21 cellular contexts compared by ENCODE assay signal in the genomic region with DNA sequence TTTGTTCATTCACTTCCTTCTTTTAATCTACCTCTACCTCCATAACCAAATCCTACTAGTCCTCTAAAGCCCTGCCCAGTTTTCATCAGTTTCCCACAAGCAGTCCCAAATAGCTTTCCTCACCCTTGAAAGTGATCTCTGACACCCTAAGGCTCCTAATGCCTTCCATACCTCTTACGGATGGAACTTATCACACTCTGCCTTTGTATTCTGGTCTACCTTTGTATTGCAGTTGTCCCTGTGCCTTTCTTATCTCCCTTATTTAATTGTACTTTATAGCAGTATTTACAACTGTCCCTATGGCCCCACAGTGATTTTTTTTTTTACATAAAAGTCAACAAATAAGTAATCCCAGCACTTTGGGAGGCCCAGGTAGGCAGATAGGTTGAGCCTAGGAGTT. TPM values are rescaled to one million over a fixed set of nuclear protein-coding genes. Genes with fewer than 3 reads are reported as not detected.
"Had no signal": no experiment of that assay in that cellular context is flagged by ENCODE, and none has a peak within 500 bp of the region (broad histone marks: within the 10 kb centered on the region; RNA-seq: fewer than 3 reads in every experiment).

No MANE protein-coding gene starts in this region.

- H3K27me3 Mint-ChIP-seq: activated CD4-positive, alpha-beta T cell treated with anti-CD3 and anti-CD28 coated beads, Interleukin-2, amount 10 ng/mL, durations not matched to agents 24 days and 14 days; activated CD8-positive, alpha-beta T cell treated with anti-CD3 and anti-CD28 coated beads for 36 hours; central memory CD8-positive, alpha-beta T cell had no signal

- H3K27ac ChIP-seq: esophagus muscularis mucosa, foreskin keratinocyte, heart left ventricle, left ventricle myocardium inferior, spleen, testis had no signal

- H3K4me1 ChIP-seq: esophagus muscularis mucosa, heart left ventricle, left ventricle myocardium inferior, spleen, testis had no signal

- H3K9me3 Mint-ChIP-seq: central memory CD8-positive, alpha-beta T cell; natural killer cell had no signal

- H3K4me3 ChIP-seq: esophagus muscularis mucosa, heart left ventricle, left ventricle myocardium inferior, lung, spleen, testis had no signal

- ATAC-seq: activated CD8-positive, alpha-beta T cell treated with anti-CD3 and anti-CD28 coated beads for 36 hours; activated naive CD4-positive, alpha-beta T cell treated with anti-CD3 and anti-CD28 coated beads, Interleukin-2, amount 50 U/mL, for 72 hours; foreskin keratinocyte; heart left ventricle; natural killer cell; right cardiac atrium; stimulated activated naive CD8-positive, alpha-beta T cell treated with anti-CD3 and anti-CD28 coated beads, Interleukin-15, Interleukin-2, amounts not matched to agents 100 U/mL and 50 U/mL, for 24 hours had no signal

- H3K4me1 Mint-ChIP-seq: central memory CD8-positive, alpha-beta T cell had no signal

- H3K27ac Mint-ChIP-seq: activated CD4-positive, alpha-beta T cell treated with anti-CD3 and anti-CD28 coated beads, Interleukin-2, amount 10 ng/mL, durations not matched to agents 24 days and 14 days; activated CD8-positive, alpha-beta T cell treated with anti-CD3 and anti-CD28 coated beads for 36 hours; natural killer cell had no signal

- H3K4me3 Mint-ChIP-seq: activated CD4-positive, alpha-beta T cell treated with anti-CD3 and anti-CD28 coated beads, Interleukin-2, amount 10 ng/mL, durations not matched to agents 24 days and 14 days; activated CD8-positive, alpha-beta T cell treated with anti-CD3 and anti-CD28 coated beads for 36 hours; central memory CD8-positive, alpha-beta T cell; natural killer cell had no signal

- H3K9me3 ChIP-seq: esophagus muscularis mucosa, heart left ventricle, left ventricle myocardium inferior, spleen, testis had no signal

- H3K27me3 ChIP-seq: foreskin keratinocyte, heart left ventricle, spleen, testis had no signal

- DNase-seq: activated CD4-positive, alpha-beta T cell treated with anti-CD3 and anti-CD28 coated beads, Interleukin-2, amount 10 ng/mL, durations not matched to agents 24 days and 14 days; activated CD4-positive, CD25-positive, alpha-beta regulatory T cell treated with anti-CD3 and anti-CD28 coated beads, Interleukin-2, amount 50 U/mL, for 72 hours; activated CD8-positive, alpha-beta T cell treated with anti-CD3 and anti-CD28 coated beads for 36 hours; activated gamma-delta T cell treated with Interleukin-2 at 50 U/mL for 16 hours; dermis blood vessel endothelial cell; effector CD4-positive, alpha-beta T cell; foreskin keratinocyte; heart left ventricle; left ventricle myocardium inferior; natural killer cell; posterior cingulate gyrus; right cardiac atrium; spleen; stimulated activated naive CD8-positive, alpha-beta T cell treated with anti-CD3 and anti-CD28 coated beads, Interleukin-15, Interleukin-2, amounts not matched to agents 100 U/mL and 50 U/mL, for 24 hours; T-helper 2 cell; testis; trophoblast cell had no signal

RNA-seq across cellular contexts. Expression of a gene that starts 33.8 kb away (rescaled TPM):
- total RNA-seq: foreskin keratinocyte had no signal
